In the genomic region with DNA sequence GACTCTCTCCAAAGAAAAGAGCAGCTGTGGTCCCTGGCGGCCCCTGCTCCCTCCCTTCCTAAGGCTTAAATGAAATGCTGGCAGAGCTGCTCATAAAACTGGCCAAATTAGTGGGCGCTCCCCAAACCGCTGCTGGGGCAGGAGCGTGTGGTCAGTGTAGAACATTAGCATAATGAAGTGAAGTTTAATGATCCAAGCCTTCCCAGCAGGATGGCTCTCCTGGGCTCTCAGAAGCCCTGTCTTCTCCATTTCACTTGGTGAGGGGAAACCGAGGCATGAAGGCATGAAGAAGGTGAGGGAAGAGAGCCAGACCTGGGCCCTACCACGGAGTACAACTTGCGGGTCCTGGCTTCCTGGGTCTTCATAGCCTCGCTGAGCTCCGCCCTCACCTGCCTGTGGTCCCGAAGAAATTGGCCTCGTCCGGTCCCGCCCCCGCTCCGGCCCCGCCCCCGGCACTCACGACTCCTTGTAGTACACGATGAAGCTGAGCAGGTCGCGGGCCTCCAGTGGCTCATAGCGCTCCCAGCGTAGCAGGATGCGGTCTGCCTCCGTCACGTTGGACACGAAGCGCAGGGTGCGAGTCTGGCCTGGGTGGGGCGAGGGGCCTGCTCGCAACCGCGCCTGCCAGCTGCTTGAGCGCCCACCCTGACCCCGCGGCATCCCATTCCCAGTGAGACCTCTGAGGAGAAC, we compare ENCODE assay signal across 8 cellular contexts. TPM values are rescaled to one million over a fixed set of nuclear protein-coding genes. Genes with fewer than 3 reads are reported as not detected.
DNase-seq lines count a peak whose midpoint lies in the region; ATAC-seq and TF ChIP-seq lines count a peak whose summit lies in the region.
"Had no signal": no experiment of that assay in that cellular context is flagged by ENCODE, and none has a peak within 500 bp of the region (broad histone marks: within the 10 kb centered on the region; RNA-seq: fewer than 3 reads in every experiment).

No MANE protein-coding gene starts in this region.

- no peaks in the 10 kb centered on the region for H3K9me3 Mint-ChIP-seq in activated naive CD8-positive, alpha-beta T cell treated with anti-CD3 and anti-CD28 coated beads, Interleukin-2, amount 10 ng/mL, durations not matched to agents 7 days and 5 days
- H3K9me3 Mint-ChIP-seq in naive thymus-derived CD4-positive, alpha-beta T cell, result peaks cover 0 to 2% (median 0%) of the 10 kb centered on the region in 11 donors

- H3K9me3 ChIP-seq in naive thymus-derived CD4-positive, alpha-beta T cell (ENCODE audit: control insufficient read depth in 2 of 3, low read length in 3 of 3), result no peaks in the 10 kb centered on the region
- H3K9me3 ChIP-seq in testis, result no peaks in the 10 kb centered on the region
- H3K9me3 ChIP-seq: pancreas had no signal

- 17 to 23% methylated on average over 19 to 36 of the region's 36 CpGs for WGBS in testis, 2 donors

- peaks cover 1% of the 10 kb centered on the region for H3K36me3 Mint-ChIP-seq in activated naive CD8-positive, alpha-beta T cell treated with anti-CD3 and anti-CD28 coated beads, Interleukin-2, amount 10 ng/mL, durations not matched to agents 7 days and 5 days
- peaks cover 0 to 2% (median 0%) of the 10 kb centered on the region in 5 donors for H3K36me3 Mint-ChIP-seq in naive thymus-derived CD4-positive, alpha-beta T cell

- DNase-seq in activated CD4-positive, alpha-beta T cell treated with anti-CD3 and anti-CD28 coated beads for 4 hours, result peak; percentile 52 to 59
- peak; percentile 80 for DNase-seq in activated naive CD8-positive, alpha-beta T cell treated with anti-CD3 and anti-CD28 coated beads, Interleukin-2, amount 10 ng/mL, durations not matched to agents 7 days and 5 days
- DNase-seq in naive thymus-derived CD4-positive, alpha-beta T cell, result peak; percentile 36 to 66 (median 60)
- DNase-seq in testis (peak; percentile 43), NCI-H128 (lab: John Stamatoyannopoulos, UW; ENCODE audit: unreplicated experiment) (no peak)

- H3K4me1 ChIP-seq in naive thymus-derived CD4-positive, alpha-beta T cell (ENCODE audit: control insufficient read depth in 2 of 2, insufficient read depth in 2 of 2, low read length in 2 of 2), result peaks cover 0 to 19% of the 10 kb centered on the region in 2 donors
- peaks cover 9% of the 10 kb centered on the region for H3K4me1 ChIP-seq in testis

- H3K4me1 Mint-ChIP-seq in activated naive CD8-positive, alpha-beta T cell treated with anti-CD3 and anti-CD28 coated beads, Interleukin-2, amount 10 ng/mL, durations not matched to agents 7 days and 5 days, result peaks cover 31% of the 10 kb centered on the region
- peaks cover 10 to 43% (median 34%) of the 10 kb centered on the region in 7 donors for H3K4me1 Mint-ChIP-seq in naive thymus-derived CD4-positive, alpha-beta T cell

- CTCF ChIA-PET in naive thymus-derived CD4-positive, alpha-beta T cell (lab: Charles Lee), result interaction anchor here (0.6 to 4.4 kb wide), 7 partner anchors 8 to 756 kb away, joined by 3 to 24 read pairs (median 3); a partner anchor contains a TSS

- POLR2A ChIA-PET in activated naive CD8-positive, alpha-beta T cell treated with anti-CD3 and anti-CD28 coated beads, Interleukin-2, amount 10 ng/mL, durations not matched to agents 7 days and 5 days (lab: Charles Lee), result interaction anchor here (0.6 to 4.1 kb wide), 8 partner anchors 12 to 124 kb away, joined by 3 to 54 read pairs (median 4); a partner anchor contains a TSS
- POLR2A ChIA-PET in naive thymus-derived CD4-positive, alpha-beta T cell (lab: Charles Lee), result interaction anchor here (0.6 to 1.7 kb wide), 6 partner anchors 9 to 92 kb away, joined by 3 to 6 read pairs (median 4); a partner anchor contains a TSS

- no peak for TF ChIP-seq CTCF in testis (IDR thresholded peaks at IDR 0.05)

- peak overlapping the region; percentile 79 for H3K4me3 Mint-ChIP-seq in activated naive CD8-positive, alpha-beta T cell treated with anti-CD3 and anti-CD28 coated beads, Interleukin-2, amount 10 ng/mL, durations not matched to agents 7 days and 5 days
- H3K4me3 Mint-ChIP-seq in naive thymus-derived CD4-positive, alpha-beta T cell, result peak overlapping the region; percentile 57 to 80 (median 65)

- no peak for TF ChIP-seq POLR2A in testis (IDR thresholded peaks at IDR 0.05)

- H3K4me3 ChIP-seq in naive thymus-derived CD4-positive, alpha-beta T cell (ENCODE audit: low read length), result peak overlapping the region; percentile 47
- H3K4me3 ChIP-seq in testis, result peak overlapping the region in 1 of 2 donors; percentile 3
- H3K4me3 ChIP-seq: pancreas had no signal

- peak; percentile 91 for ATAC-seq in activated naive CD8-positive, alpha-beta T cell treated with anti-CD3 and anti-CD28 coated beads, Interleukin-2, amount 10 ng/mL, durations not matched to agents 7 days and 5 days (ENCODE audit: low read depth)
- ATAC-seq in naive thymus-derived CD4-positive, alpha-beta T cell, result peak; percentile 83
- ATAC-seq in GM21381 (IDR thresholded peaks at IDR 0.05; ENCODE audit: unreplicated experiment) (no peak), GM18861 (IDR thresholded peaks at IDR 0.05; ENCODE audit: unreplicated experiment) (no peak)
- ATAC-seq: pancreas had no signal

- intact Hi-C loops in naive thymus-derived CD4-positive, alpha-beta T cell (cut with micrococcal nuclease), result loop anchor here (1.0 to 2.0 kb wide), 2 partner anchors 14 to 32 kb away; a partner anchor contains a TSS
- intact Hi-C loops in testis (cut with DNase I; ENCODE audit: low total_unique reads), result no loop called here

- H3K27ac Mint-ChIP-seq in activated naive CD8-positive, alpha-beta T cell treated with anti-CD3 and anti-CD28 coated beads, Interleukin-2, amount 10 ng/mL, durations not matched to agents 7 days and 5 days, result peak overlapping the region; percentile 81
- H3K27ac Mint-ChIP-seq in naive thymus-derived CD4-positive, alpha-beta T cell, result peak overlapping the region in 6 of 9 donors; percentile 44 to 86 (median 74)

- H3K27ac ChIP-seq in naive thymus-derived CD4-positive, alpha-beta T cell (ENCODE audit: low read depth, low read length), result no peak overlapping the region
- no peak overlapping the region for H3K27ac ChIP-seq in testis
- H3K27ac ChIP-seq: pancreas had no signal

- peaks cover 0 to 3% of the 10 kb centered on the region in 2 donors for H3K27me3 ChIP-seq in naive thymus-derived CD4-positive, alpha-beta T cell (ENCODE audit: control insufficient read depth in 2 of 2, insufficient read depth in 2 of 2, low read length in 2 of 2)
- H3K27me3 ChIP-seq in testis, result no peaks in the 10 kb centered on the region
- H3K27me3 ChIP-seq: pancreas had no signal

- peaks cover 28% of the 10 kb centered on the region for H3K27me3 Mint-ChIP-seq in activated naive CD8-positive, alpha-beta T cell treated with anti-CD3 and anti-CD28 coated beads, Interleukin-2, amount 10 ng/mL, durations not matched to agents 7 days and 5 days
- peaks cover 8 to 43% (median 27%) of the 10 kb centered on the region in 5 donors for H3K27me3 Mint-ChIP-seq in naive thymus-derived CD4-positive, alpha-beta T cell

- no peaks in the 10 kb centered on the region for H3K36me3 ChIP-seq in naive thymus-derived CD4-positive, alpha-beta T cell (ENCODE audit: control insufficient read depth in 2 of 3, insufficient read depth in 3 of 3, low read length in 3 of 3)
- H3K36me3 ChIP-seq in testis (ENCODE audit: low read depth, missing control alignments), result no peaks in the 10 kb centered on the region
- H3K36me3 ChIP-seq: pancreas had no signal

RNA-seq across cellular contexts. Expression of a gene that starts 10.3 kb away (rescaled TPM):
- total RNA-seq in activated naive CD8-positive, alpha-beta T cell treated with anti-CD3 and anti-CD28 coated beads, Interleukin-2, amount 10 ng/mL, durations not matched to agents 7 days and 5 days, result under 1 TPM; 0.47 to 0.48 TPM
- under 1 TPM in 1 of 5 experiments, not detected in 4; 0.63 TPM for total RNA-seq in naive thymus-derived CD4-positive, alpha-beta T cell
- not detected for polyA plus RNA-seq in naive thymus-derived CD4-positive, alpha-beta T cell
- 1 to 10 TPM; 6.4 to 7.0 TPM for total RNA-seq in testis
- polyA plus RNA-seq in testis (ENCODE audit: insufficient read depth, low read depth, low replicate concordance), result 1.5 TPM

RNA-seq across cellular contexts. Expression of a gene that starts 12.1 kb away (rescaled TPM):
- 10 to 100 TPM; 13.7 to 13.9 TPM for total RNA-seq in activated naive CD8-positive, alpha-beta T cell treated with anti-CD3 and anti-CD28 coated beads, Interleukin-2, amount 10 ng/mL, durations not matched to agents 7 days and 5 days
- 10 to 100 TPM in 1 of 5 experiments, 1 to 10 TPM in 2, not detected in 2; 3.2 to 17.3 (median 3.3) TPM for total RNA-seq in naive thymus-derived CD4-positive, alpha-beta T cell
- polyA plus RNA-seq in naive thymus-derived CD4-positive, alpha-beta T cell, result under 1 TPM in 1 of 2 donors, not detected in 1; 0.09 TPM
- 10 to 100 TPM; 14.6 to 38.8 TPM for total RNA-seq in testis
- polyA plus RNA-seq in testis (ENCODE audit: insufficient read depth, low read depth, low replicate concordance), result 4.7 TPM

RNA-seq across cellular contexts. Expression of a gene that starts 32.0 kb away (rescaled TPM):
- 10 to 100 TPM; 86.0 to 89.2 TPM for total RNA-seq in activated naive CD8-positive, alpha-beta T cell treated with anti-CD3 and anti-CD28 coated beads, Interleukin-2, amount 10 ng/mL, durations not matched to agents 7 days and 5 days
- 100 to 1,000 TPM in 1 of 5 experiments, 10 to 100 TPM in 4; 14.7 to 164 (median 54.3) TPM for total RNA-seq in naive thymus-derived CD4-positive, alpha-beta T cell
- 10 to 100 TPM; 12.7 to 15.7 TPM for polyA plus RNA-seq in naive thymus-derived CD4-positive, alpha-beta T cell
- 1 to 10 TPM in 1 of 2 donors, not detected in 1; 3.1 TPM for total RNA-seq in testis
- polyA plus RNA-seq in testis (ENCODE audit: insufficient read depth, low read depth, low replicate concordance), result 1.3 TPM

RNA-seq across cellular contexts. Expression of a gene that starts 44.9 kb away (rescaled TPM):
- total RNA-seq in activated naive CD8-positive, alpha-beta T cell treated with anti-CD3 and anti-CD28 coated beads, Interleukin-2, amount 10 ng/mL, durations not matched to agents 7 days and 5 days, result under 1 TPM; 0.28 TPM
- total RNA-seq in naive thymus-derived CD4-positive, alpha-beta T cell, result under 1 TPM; 0.19 to 0.88 (median 0.30) TPM
- 1 to 10 TPM in 1 of 2 donors, under 1 TPM in 1; 0.82 to 1.2 TPM for polyA plus RNA-seq in naive thymus-derived CD4-positive, alpha-beta T cell
- 10 to 100 TPM; 13.8 TPM for total RNA-seq in testis
- 10.5 TPM for polyA plus RNA-seq in testis (ENCODE audit: insufficient read depth, low read depth, low replicate concordance)

Comparison
In these comparisons a context has a peak if more than half of its experiments do, and no peak if none do; other contexts are left out.
1. ATAC-seq: peak in activated naive CD8-positive, alpha-beta T cell treated with anti-CD3 and anti-CD28 coated beads, Interleukin-2, amount 10 ng/mL, durations not matched to agents 7 days and 5 days (single experiment) and naive thymus-derived CD4-positive, alpha-beta T cell (single experiment); none in GM21381 (single experiment) and GM18861 (single experiment).
2. RNA of a gene that starts 10.3 kb away (total RNA-seq): 6.4 to 7.0 TPM in testis; 0.47 to 0.48 TPM in activated naive CD8-positive, alpha-beta T cell treated with anti-CD3 and anti-CD28 coated beads, Interleukin-2, amount 10 ng/mL, durations not matched to agents 7 days and 5 days and 0.63 TPM in naive thymus-derived CD4-positive, alpha-beta T cell; every median in the first group is over 4 times any median in the second.